ENCODE assay signal across 5 cellular contexts in genomic region chr15:99232740-99233139, GRCh38.
TF ChIP-seq lines count a peak whose summit lies in the region.

No MANE protein-coding gene starts in this region.

TF ChIP-seq in SK-N-SH treated with all-trans-retinoic acid at 6 μM for 48 hours, 23 proteins besides CTCF, POLR2A, EP300 and RAD21:
- TF ChIP-seq ZNF8 (CRISPR knock-in tag; IDR thresholded peaks at IDR 0.05) (peak; percentile 76), BACH2 (CRISPR knock-in tag; IDR thresholded peaks at IDR 0.05; ENCODE audit: borderline replicate concordance) (no peak), CSRNP3 (CRISPR knock-in tag; IDR thresholded peaks at IDR 0.05) (no peak), GLIS3 (CRISPR knock-in tag; IDR thresholded peaks at IDR 0.05) (no peak), CREB5 (CRISPR knock-in tag; IDR thresholded peaks at IDR 0.05; ENCODE audit: low read depth) (no peak), TCF4 (CRISPR knock-in tag; IDR thresholded peaks at IDR 0.05; ENCODE audit: borderline replicate concordance) (no peak), RARB (CRISPR knock-in tag; IDR thresholded peaks at IDR 0.05) (no peak), ZNF70 (CRISPR knock-in tag; IDR thresholded peaks at IDR 0.05) (no peak)

TF ChIP-seq in SK-N-SH, 30 proteins besides CTCF, POLR2A, EP300 and RAD21 (continues in another document):
- TF ChIP-seq GABPA (IDR thresholded peaks at IDR 0.05; ENCODE audit: low read depth) (no peak), ZBTB33 (IDR thresholded peaks at IDR 0.05; ENCODE audit: borderline replicate concordance, low read depth) (no peak), SMC3 (IDR thresholded peaks at IDR 0.05; ENCODE audit: low read depth, low read length) (no peak), MAX (IDR thresholded peaks at IDR 0.05; ENCODE audit: low read depth) (no peak), MEF2A (IDR thresholded peaks at IDR 0.05; ENCODE audit: borderline replicate concordance, low read depth) (no peak), USF2 (IDR thresholded peaks at IDR 0.05; ENCODE audit: borderline replicate concordance, low read depth, low read length) (no peak), YY1 (IDR thresholded peaks at IDR 0.05; ENCODE audit: low read depth) (no peak), FOXJ3 (CRISPR knock-in tag; IDR thresholded peaks at IDR 0.05) (no peak), IRF3 (IDR thresholded peaks at IDR 0.05; ENCODE audit: low read depth, low read length) (no peak), CHD2 (IDR thresholded peaks at IDR 0.05; ENCODE audit: low read length, partially characterized antibody) (no peak)

TF ChIP-seq in A549, 52 proteins besides CTCF, POLR2A, EP300 and RAD21:
- TF ChIP-seq CHD2 (IDR thresholded peaks at IDR 0.05; ENCODE audit: low read length, partially characterized antibody) (no peak), CEBPB (IDR thresholded peaks at IDR 0.05) (no peak), HOXB5 (CRISPR knock-in tag; IDR thresholded peaks at IDR 0.05) (no peak), TFCP2L1 (CRISPR knock-in tag; IDR thresholded peaks at IDR 0.05) (no peak), PHF8 (IDR thresholded peaks at IDR 0.05; ENCODE audit: borderline replicate concordance, low read depth) (no peak), JUNB (IDR thresholded peaks at IDR 0.05) (no peak), MAX (IDR thresholded peaks at IDR 0.05) (no peak), CBX2 (IDR thresholded peaks at IDR 0.05; ENCODE audit: borderline replicate concordance, low read depth) (no peak), MAFK (IDR thresholded peaks at IDR 0.05; ENCODE audit: partially characterized antibody) (no peak), CHD4 (IDR thresholded peaks at IDR 0.05; ENCODE audit: borderline replicate concordance) (no peak), ZC3H11A (IDR thresholded peaks at IDR 0.05) (no peak), HDAC2 (IDR thresholded peaks at IDR 0.05) (no peak), GATA3 (IDR thresholded peaks at IDR 0.05; ENCODE audit: borderline replicate concordance) (no peak), EHMT2 (IDR thresholded peaks at IDR 0.05; ENCODE audit: low read depth) (no peak), HOXB13 (CRISPR knock-in tag; IDR thresholded peaks at IDR 0.05; ENCODE audit: low read depth) (no peak), FOXS1 (CRISPR knock-in tag; IDR thresholded peaks at IDR 0.05) (no peak), HES2 (IDR thresholded peaks at IDR 0.05) (no peak), SREBF2 (IDR thresholded peaks at IDR 0.05) (no peak), EHF (CRISPR knock-in tag; IDR thresholded peaks at IDR 0.05) (no peak)
TF ChIP-seq in A549: peak in this region for 0.

TF ChIP-seq in K562, 482 proteins besides CTCF, POLR2A, EP300 and RAD21:
- TF ChIP-seq ARID1B (IDR thresholded peaks at IDR 0.05) (no peak), MNT (conservative IDR thresholded peaks at IDR 0.05) (no peak), ZNF146 (CRISPR knock-in tag; IDR thresholded peaks at IDR 0.05; ENCODE audit: unreplicated experiment) (peak; percentile 36), TRIM28 (IDR thresholded peaks at IDR 0.05) (no peak), SAP30 (IDR thresholded peaks at IDR 0.05; ENCODE audit: borderline replicate concordance, insufficient read depth, low read depth, low read length, poor library complexity, severe bottlenecking) (no peak), NFYB (IDR thresholded peaks at IDR 0.05; ENCODE audit: extremely low read depth, insufficient read length) (no peak), ETV6 (IDR thresholded peaks at IDR 0.05; ENCODE audit: borderline replicate concordance in 1 of 2, low read depth in 2 of 2, low read length in 1 of 2) (no peak), ETV6 (CRISPR knock-in tag; IDR thresholded peaks at IDR 0.05; ENCODE audit: borderline replicate concordance) (no peak)

TF ChIP-seq in HEK293T, 16 proteins besides CTCF, POLR2A, EP300 and RAD21:
- no peak for TF ChIP-seq FOXM1 (IDR thresholded peaks at IDR 0.05; ENCODE audit: borderline replicate concordance)
TF ChIP-seq in HEK293T: peak in this region for 0.
